Comparison of ENCODE assay signal across 1 cellular context in the genomic region with DNA sequence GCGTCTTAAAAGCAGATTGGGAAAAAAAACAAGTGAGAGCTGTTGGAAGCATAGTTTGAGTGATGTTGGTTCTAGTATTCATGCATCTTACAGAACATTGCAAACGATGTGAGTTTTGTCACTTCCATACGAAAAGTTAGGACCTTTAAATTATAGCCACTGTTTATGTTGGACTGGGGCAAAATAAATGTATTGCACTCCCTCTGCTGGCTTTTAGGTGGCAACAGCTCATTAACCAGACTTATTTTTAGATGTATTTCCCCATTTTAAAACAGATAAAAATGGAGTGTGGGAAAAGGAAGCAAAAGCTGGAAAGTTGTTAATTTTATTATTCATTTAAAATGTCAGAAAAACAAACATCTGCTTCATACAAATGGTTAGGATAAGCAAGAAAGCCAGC.
TF ChIP-seq lines count a peak whose summit lies in the region.

No MANE protein-coding gene starts in this region.

TF ChIP-seq in GM23338, 12 proteins besides CTCF, POLR2A, EP300 and RAD21 (continued from another document):
- TF ChIP-seq, protein P1, sequence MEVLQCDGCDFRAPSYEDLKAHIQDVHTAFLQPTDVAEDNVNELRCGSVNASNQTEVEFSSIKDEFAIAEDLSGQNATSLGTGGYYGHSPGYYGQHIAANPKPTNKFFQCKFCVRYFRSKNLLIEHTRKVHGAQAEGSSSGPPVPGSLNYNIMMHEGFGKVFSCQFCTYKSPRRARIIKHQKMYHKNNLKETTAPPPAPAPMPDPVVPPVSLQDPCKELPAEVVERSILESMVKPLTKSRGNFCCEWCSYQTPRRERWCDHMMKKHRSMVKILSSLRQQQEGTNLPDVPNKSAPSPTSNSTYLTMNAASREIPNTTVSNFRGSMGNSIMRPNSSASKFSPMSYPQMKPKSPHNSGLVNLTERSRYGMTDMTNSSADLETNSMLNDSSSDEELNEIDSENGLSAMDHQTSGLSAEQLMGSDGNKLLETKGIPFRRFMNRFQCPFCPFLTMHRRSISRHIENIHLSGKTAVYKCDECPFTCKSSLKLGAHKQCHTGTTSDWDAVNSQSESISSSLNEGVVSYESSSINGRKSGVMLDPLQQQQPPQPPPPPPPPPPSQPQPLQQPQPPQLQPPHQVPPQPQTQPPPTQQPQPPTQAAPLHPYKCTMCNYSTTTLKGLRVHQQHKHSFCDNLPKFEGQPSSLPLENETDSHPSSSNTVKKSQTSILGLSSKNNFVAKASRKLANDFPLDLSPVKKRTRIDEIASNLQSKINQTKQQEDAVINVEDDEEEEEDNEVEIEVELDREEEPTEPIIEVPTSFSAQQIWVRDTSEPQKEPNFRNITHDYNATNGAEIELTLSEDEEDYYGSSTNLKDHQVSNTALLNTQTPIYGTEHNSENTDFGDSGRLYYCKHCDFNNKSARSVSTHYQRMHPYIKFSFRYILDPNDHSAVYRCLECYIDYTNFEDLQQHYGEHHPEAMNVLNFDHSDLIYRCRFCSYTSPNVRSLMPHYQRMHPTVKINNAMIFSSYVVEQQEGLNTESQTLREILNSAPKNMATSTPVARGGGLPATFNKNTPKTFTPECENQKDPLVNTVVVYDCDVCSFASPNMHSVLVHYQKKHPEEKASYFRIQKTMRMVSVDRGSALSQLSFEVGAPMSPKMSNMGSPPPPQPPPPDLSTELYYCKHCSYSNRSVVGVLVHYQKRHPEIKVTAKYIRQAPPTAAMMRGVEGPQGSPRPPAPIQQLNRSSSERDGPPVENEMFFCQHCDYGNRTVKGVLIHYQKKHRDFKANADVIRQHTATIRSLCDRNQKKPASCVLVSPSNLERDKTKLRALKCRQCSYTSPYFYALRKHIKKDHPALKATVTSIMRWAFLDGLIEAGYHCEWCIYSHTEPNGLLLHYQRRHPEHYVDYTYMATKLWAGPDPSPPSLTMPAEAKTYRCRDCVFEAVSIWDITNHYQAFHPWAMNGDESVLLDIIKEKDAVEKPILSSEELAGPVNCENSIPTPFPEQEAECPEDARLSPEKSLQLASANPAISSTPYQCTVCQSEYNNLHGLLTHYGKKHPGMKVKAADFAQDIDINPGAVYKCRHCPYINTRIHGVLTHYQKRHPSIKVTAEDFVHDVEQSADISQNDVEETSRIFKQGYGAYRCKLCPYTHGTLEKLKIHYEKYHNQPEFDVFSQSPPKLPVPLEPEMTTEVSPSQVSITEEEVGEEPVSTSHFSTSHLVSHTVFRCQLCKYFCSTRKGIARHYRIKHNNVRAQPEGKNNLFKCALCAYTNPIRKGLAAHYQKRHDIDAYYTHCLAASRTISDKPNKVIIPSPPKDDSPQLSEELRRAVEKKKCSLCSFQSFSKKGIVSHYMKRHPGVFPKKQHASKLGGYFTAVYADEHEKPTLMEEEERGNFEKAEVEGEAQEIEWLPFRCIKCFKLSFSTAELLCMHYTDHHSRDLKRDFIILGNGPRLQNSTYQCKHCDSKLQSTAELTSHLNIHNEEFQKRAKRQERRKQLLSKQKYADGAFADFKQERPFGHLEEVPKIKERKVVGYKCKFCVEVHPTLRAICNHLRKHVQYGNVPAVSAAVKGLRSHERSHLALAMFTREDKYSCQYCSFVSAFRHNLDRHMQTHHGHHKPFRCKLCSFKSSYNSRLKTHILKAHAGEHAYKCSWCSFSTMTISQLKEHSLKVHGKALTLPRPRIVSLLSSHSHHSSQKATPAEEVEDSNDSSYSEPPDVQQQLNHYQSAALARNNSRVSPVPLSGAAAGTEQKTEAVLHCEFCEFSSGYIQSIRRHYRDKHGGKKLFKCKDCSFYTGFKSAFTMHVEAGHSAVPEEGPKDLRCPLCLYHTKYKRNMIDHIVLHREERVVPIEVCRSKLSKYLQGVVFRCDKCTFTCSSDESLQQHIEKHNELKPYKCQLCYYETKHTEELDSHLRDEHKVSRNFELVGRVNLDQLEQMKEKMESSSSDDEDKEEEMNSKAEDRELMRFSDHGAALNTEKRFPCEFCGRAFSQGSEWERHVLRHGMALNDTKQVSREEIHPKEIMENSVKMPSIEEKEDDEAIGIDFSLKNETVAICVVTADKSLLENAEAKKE (CRISPR knock-in tag; IDR thresholded peaks at IDR 0.05) = no peak
- TF ChIP-seq EZH2 (IDR thresholded peaks at IDR 0.05; ENCODE audit: low read depth, unreplicated experiment) = no peak
TF ChIP-seq in GM23338: peak in this region for 0.
